ENCODE assay signal across 14 cellular contexts in genomic region chr10:497898-498451, GRCh38.
"Had no signal": no experiment of that assay in that cellular context is flagged by ENCODE, and none has a peak within 500 bp of the region (broad histone marks: within the 10 kb centered on the region; RNA-seq: fewer than 3 reads in every experiment).

No MANE protein-coding gene starts in this region.

- H3K27me3 ChIP-seq: cardiac muscle cell, vagina had no signal

- H3K4me3 ChIP-seq: cardiac muscle cell, psoas muscle, thoracic aorta, vagina had no signal

- H3K9me3 ChIP-seq: psoas muscle, thoracic aorta, vagina had no signal

- DNase-seq: activated CD4-positive, alpha-beta T cell treated with anti-CD3 and anti-CD28 coated beads, Interleukin-2, amount 10 ng/mL, durations not matched to agents 7 days and 5 days; activated CD4-positive, CD25-positive, alpha-beta regulatory T cell; activated CD8-positive, alpha-beta memory T cell treated with anti-CD3 and anti-CD28 coated beads for 24 hours; activated naive CD4-positive, alpha-beta T cell treated with anti-CD3 and anti-CD28 coated beads, Interleukin-2, amount 10 ng/mL, durations not matched to agents 7 days and 5 days; foreskin melanocyte; naive thymus-derived CD8-positive, alpha-beta T cell; stimulated activated CD4-positive, alpha-beta T cell treated with anti-CD3 and anti-CD28 coated beads, Interleukin-15, amount 100 ng/mL, for 24 hours; stimulated activated CD4-positive, alpha-beta T cell treated with anti-CD3 and anti-CD28 coated beads, Interleukin-4, amount 100 ng/mL, for 24 hours; stimulated activated naive CD8-positive, alpha-beta T cell treated with anti-CD3 and anti-CD28 coated beads, Interleukin-15, amount 100 ng/mL, for 72 hours; T-helper 2 cell had no signal

- H3K27ac ChIP-seq: cardiac muscle cell, psoas muscle, thoracic aorta, vagina had no signal

- H3K36me3 ChIP-seq: cardiac muscle cell, thoracic aorta, vagina had no signal
